ENCODE assay signal across 12 cellular contexts in genomic region chr18:56083097-56083865, GRCh38.
DNase-seq lines count a peak whose midpoint lies in the region; ATAC-seq and TF ChIP-seq lines count a peak whose summit lies in the region.
"Had no signal": no experiment of that assay in that cellular context is flagged by ENCODE, and none has a peak within 500 bp of the region (broad histone marks: within the 10 kb centered on the region; RNA-seq: fewer than 3 reads in every experiment).

No MANE protein-coding gene starts in this region.

- H3K9me3 Mint-ChIP-seq in nephron progenitor cell: no peaks in the 10 kb centered on the region
- no peaks in the 10 kb centered on the region for H3K9me3 Mint-ChIP-seq in stimulated activated memory B cell treated with anti-CD40 and anti-IgM and Interleukin-4, amounts not matched to agents 10 μg/mL and 1 μg/mL and 100 μg/mL, for 72 hours

- in situ Hi-C loops in G401 (cut with HindIII; ENCODE audit: low sequenced_read_pairs): loop anchor here (5.0 kb wide), 1 partner anchor 36 kb away; no protein-coding TSS in a partner anchor
- in situ Hi-C loops in GM13976 (cut with MboI; ENCODE audit: low sequenced_read_pairs, unreplicated experiment): no loop called here

- TF ChIP-seq CTCF in nephron progenitor cell (IDR thresholded peaks at IDR 0.05) (no peak), GM13976 (IDR thresholded peaks at IDR 0.05; ENCODE audit: borderline replicate concordance, control extremely low read depth, extremely low read depth, insufficient read depth, missing control alignments) (no peak)

- H3K4me1 Mint-ChIP-seq in nephron progenitor cell: peaks cover 22% of the 10 kb centered on the region
- H3K4me1 Mint-ChIP-seq in stimulated activated memory B cell treated with anti-CD40 and anti-IgM and Interleukin-4, amounts not matched to agents 10 μg/mL and 1 μg/mL and 100 μg/mL, for 72 hours: no peaks in the 10 kb centered on the region

- no peak overlapping the region for H3K4me3 ChIP-seq in SJCRH30
- H3K4me3 ChIP-seq: SK-N-MC had no signal

- H3K27me3 ChIP-seq in SJCRH30: no peaks in the 10 kb centered on the region

- no peak overlapping the region for H3K4me3 Mint-ChIP-seq in nephron progenitor cell
- no peak overlapping the region for H3K4me3 Mint-ChIP-seq in stimulated activated memory B cell treated with anti-CD40 and anti-IgM and Interleukin-4, amounts not matched to agents 10 μg/mL and 1 μg/mL and 100 μg/mL, for 72 hours

- no peaks in the 10 kb centered on the region for H3K4me1 ChIP-seq in SJCRH30
- H3K4me1 ChIP-seq: parathyroid adenoma had no signal

- H3K9me3 ChIP-seq in SJCRH30 (replicated peaks): no peaks in the 10 kb centered on the region

- no peak for ATAC-seq in stimulated activated memory B cell treated with anti-CD40 and anti-IgM and Interleukin-4, amounts not matched to agents 10 μg/mL and 1 μg/mL and 100 μg/mL, for 72 hours
- no peak for ATAC-seq in GM18907 (IDR thresholded peaks at IDR 0.05; ENCODE audit: unreplicated experiment)

- no peaks in the 10 kb centered on the region for H3K27me3 Mint-ChIP-seq in nephron progenitor cell (ENCODE audit: low read depth, poor library complexity)
- no peaks in the 10 kb centered on the region for H3K27me3 Mint-ChIP-seq in stimulated activated memory B cell treated with anti-CD40 and anti-IgM and Interleukin-4, amounts not matched to agents 10 μg/mL and 1 μg/mL and 100 μg/mL, for 72 hours

- no peak overlapping the region for H3K27ac ChIP-seq in SJCRH30
- H3K27ac ChIP-seq: parathyroid adenoma, SK-N-MC had no signal

- peak overlapping the region; percentile 11 for H3K27ac Mint-ChIP-seq in nephron progenitor cell
- no peak overlapping the region for H3K27ac Mint-ChIP-seq in stimulated activated memory B cell treated with anti-CD40 and anti-IgM and Interleukin-4, amounts not matched to agents 10 μg/mL and 1 μg/mL and 100 μg/mL, for 72 hours

- no peaks in the 10 kb centered on the region for H3K36me3 ChIP-seq in SJCRH30

- DNase-seq in G401 (ENCODE audit: low spot score) (peak; percentile 39), SJCRH30 (peak; percentile 35 to 62), fibroblast of the conjunctiva (ENCODE audit: low read depth) (peak; percentile 32), nephron progenitor cell (no peak), NCI-H526 (lab: John Stamatoyannopoulos, UW) (no peak), GM13976 (ENCODE audit: low spot score) (no peak)
- DNase-seq: activated CD8-positive, alpha-beta memory T cell treated with anti-CD3 and anti-CD28 coated beads for 24 hours; NCI-H2029 treated with DMSO at 0.1 percent for 48 hours had no signal

- H3K36me3 Mint-ChIP-seq in nephron progenitor cell (ENCODE audit: low read depth): no peaks in the 10 kb centered on the region
- H3K36me3 Mint-ChIP-seq in stimulated activated memory B cell treated with anti-CD40 and anti-IgM and Interleukin-4, amounts not matched to agents 10 μg/mL and 1 μg/mL and 100 μg/mL, for 72 hours: no peaks in the 10 kb centered on the region

Comparison
In these comparisons a context has a peak if more than half of its experiments do, and no peak if none do; other contexts are left out.
1. DNase-seq: peak in G401 (single experiment), SJCRH30 (2 of 2) and fibroblast of the conjunctiva (single experiment); none in nephron progenitor cell (single experiment), NCI-H526 (0 of 2) and GM13976 (single experiment).